ENCODE assay signal across 8 cellular contexts in genomic region chr19:19033426-19034203, GRCh38. TPM values are rescaled to one million over a fixed set of nuclear protein-coding genes. Genes with fewer than 3 reads are reported as not detected.
DNase-seq lines count a peak whose midpoint lies in the region; ATAC-seq and TF ChIP-seq lines count a peak whose summit lies in the region.

Gene ARMC6 (plus strand): TSS chr19:19033603. CDS start chr19:19034210, 607 bp downstream.
Gene SUGP2 (minus strand): TSS chr19:19033517. CDS start chr19:19031071, 2,446 bp downstream.

- no peaks in the 10 kb centered on the region for H3K27me3 ChIP-seq in right atrium auricular region

- DNase-seq in NCI-H1694 treated with DMSO at 0.1 percent for 48 hours (lab: John Stamatoyannopoulos, UW), result peak; percentile 89
- peak; percentile 85 for DNase-seq in right atrium auricular region (ENCODE audit: low spot score)
- DNase-seq in pulmonary artery endothelial cell (ENCODE audit: low read depth, low spot score), result peak; percentile 56

- WGBS in urinary bladder, result under 1% methylated on average over 94 of the region's 94 CpGs

- H3K27ac ChIP-seq in angular gyrus (ENCODE audit: low read depth, low read length) (peak within 1 kb of the TSS; percentile 95), right atrium auricular region (peak within 1 kb of the TSS; percentile 97 to 98), urinary bladder (ENCODE audit: low read depth) (peak within 1 kb of the TSS; percentile 95)

- H3K4me3 ChIP-seq in right atrium auricular region, result peak within 1 kb of the TSS; percentile 79 to 94
- peak within 1 kb of the TSS; percentile 87 for H3K4me3 ChIP-seq in urinary bladder (ENCODE audit: low read depth, low read length)

- H3K36me3 ChIP-seq in right atrium auricular region (peaks cover 23% of the 10 kb centered on the region), urinary bladder (ENCODE audit: insufficient read depth) (no peaks in the 10 kb centered on the region)

- ATAC-seq in GM18502 (IDR thresholded peaks at IDR 0.05; ENCODE audit: poor library complexity, unreplicated experiment), result peak; percentile 74
- ATAC-seq in HG02885 (IDR thresholded peaks at IDR 0.05; ENCODE audit: poor library complexity, unreplicated experiment), result peak; percentile 79

- no peaks in the 10 kb centered on the region for H3K9me3 ChIP-seq in right atrium auricular region

- TF ChIP-seq CTCF in right atrium auricular region (IDR thresholded peaks at IDR 0.05), result peak in 1 of 2 donors; percentile 24

- intact Hi-C loops in T-helper 2 cell treated with Interferon-gamma antibody and Interleukin-4, amounts not matched to agents 100 ng/mL and 5 ng/mL, for 36 hours (cut with micrococcal nuclease), result loop anchor here (1.0 to 10.0 kb wide), 3 partner anchors 159 to 511 kb away; partner anchors contain the start of genes BORCS8, ELL, GATAD2A and RFXANK

- H3K4me1 ChIP-seq in right atrium auricular region (peaks cover 0 to 31% of the 10 kb centered on the region in 2 donors), urinary bladder (ENCODE audit: insufficient read depth) (peaks cover 2% of the 10 kb centered on the region)

RNA-seq across cellular contexts. Expression of gene ARMC6, which starts in this region (rescaled TPM):
- total RNA-seq in T-helper 2 cell treated with Interferon-gamma antibody and Interleukin-4, amounts not matched to agents 100 ng/mL and 5 ng/mL, for 36 hours, result 38.4 and 39.9 TPM in 2 replicates
- total RNA-seq in right atrium auricular region (10 to 100 TPM; 13.7 to 14.4 TPM), pulmonary artery endothelial cell (51.1 and 68.3 TPM in 2 replicates), urinary bladder (19.6 TPM)
- polyA plus RNA-seq in urinary bladder, result 20.3 TPM

RNA-seq across cellular contexts. Expression of gene SUGP2, which starts in this region (rescaled TPM):
- total RNA-seq in T-helper 2 cell treated with Interferon-gamma antibody and Interleukin-4, amounts not matched to agents 100 ng/mL and 5 ng/mL, for 36 hours, result 127 and 133 TPM in 2 replicates
- total RNA-seq in right atrium auricular region, result 10 to 100 TPM; 25.4 to 36.1 TPM
- 17.5 and 29.4 TPM in 2 replicates for total RNA-seq in pulmonary artery endothelial cell
- total RNA-seq in urinary bladder, result 55.8 TPM
- 36.3 TPM for polyA plus RNA-seq in urinary bladder

Comparison
In these comparisons a context has a peak if more than half of its experiments do, and no peak if none do; other contexts are left out.
1. Peak in every context shown above with its lines: DNase-seq, ATAC-seq, H3K4me3 ChIP-seq and H3K27ac ChIP-seq.